In the genomic region with DNA sequence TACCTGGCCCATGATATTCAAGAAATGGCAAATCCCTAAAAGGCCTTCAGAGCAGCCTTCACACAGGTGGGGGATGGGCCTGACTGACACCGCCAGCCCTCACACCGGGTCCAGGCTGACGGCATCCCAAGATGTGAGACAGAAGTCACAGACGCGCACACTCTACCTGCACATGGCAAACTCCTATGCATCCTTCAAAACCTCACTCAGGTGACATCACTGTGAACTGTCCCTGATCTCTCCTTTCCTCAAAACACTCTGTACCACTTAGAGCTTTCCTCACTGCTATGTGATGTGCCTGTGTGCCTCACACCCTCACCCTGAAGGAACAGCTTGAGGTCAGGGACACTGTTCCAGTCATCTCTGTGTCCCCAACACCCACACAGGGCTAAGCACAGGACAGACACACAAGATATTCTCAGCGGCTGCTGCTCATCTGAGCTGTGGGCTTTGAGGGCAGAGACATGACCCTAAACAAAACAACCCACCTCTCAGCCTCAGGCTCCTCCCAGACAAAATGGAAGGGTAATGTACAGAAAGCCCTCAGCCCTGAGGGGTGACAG, we compare ENCODE assay signal across 9 cellular contexts. TPM values are rescaled to one million over a fixed set of nuclear protein-coding genes. Genes with fewer than 3 reads are reported as not detected.
DNase-seq lines count a peak whose midpoint lies in the region; ATAC-seq and TF ChIP-seq lines count a peak whose summit lies in the region.
"Had no signal": no experiment of that assay in that cellular context is flagged by ENCODE, and none has a peak within 500 bp of the region (broad histone marks: within the 10 kb centered on the region; RNA-seq: fewer than 3 reads in every experiment).

No MANE protein-coding gene starts in this region.

- H3K27ac Mint-ChIP-seq in CD4-positive, CD25-positive, alpha-beta regulatory T cell, result peak overlapping the region; percentile 97
- peak overlapping the region; percentile 17 for H3K27ac Mint-ChIP-seq in osteocyte (ENCODE audit: unreplicated experiment)

- intact Hi-C loops in sciatic nerve (cut with DNase I), result no loop called here

- H3K27ac ChIP-seq in CD4-positive, CD25-positive, alpha-beta regulatory T cell (ENCODE audit: insufficient read depth, low read length, poor library complexity, severe bottlenecking), result peak overlapping the region; percentile 86
- peak overlapping the region; percentile 51 for H3K27ac ChIP-seq in SJSA1
- H3K27ac ChIP-seq in caudate nucleus (ENCODE audit: low read depth, low read length), result peak overlapping the region; percentile 86

- no peaks in the 10 kb centered on the region for H3K27me3 ChIP-seq in CD4-positive, CD25-positive, alpha-beta regulatory T cell (ENCODE audit: control insufficient read depth, insufficient read depth, low read length)
- no peaks in the 10 kb centered on the region for H3K27me3 ChIP-seq in SJSA1 (replicated peaks)
- H3K27me3 ChIP-seq: transverse colon had no signal

- no peaks in the 10 kb centered on the region for H3K9me3 Mint-ChIP-seq in CD4-positive, CD25-positive, alpha-beta regulatory T cell
- no peaks in the 10 kb centered on the region for H3K9me3 Mint-ChIP-seq in osteocyte (ENCODE audit: unreplicated experiment)

- H3K9me3 ChIP-seq in CD4-positive, CD25-positive, alpha-beta regulatory T cell (ENCODE audit: control insufficient read depth in 2 of 2, low read length in 2 of 2), result no peaks in the 10 kb centered on the region
- H3K9me3 ChIP-seq in SJSA1 (replicated peaks), result peaks cover 3% of the 10 kb centered on the region; the same call in 1 of the 2 replicates
- H3K9me3 ChIP-seq: transverse colon had no signal

- no peak for ATAC-seq in CD4-positive, CD25-positive, alpha-beta regulatory T cell (ENCODE audit: low read depth in 2 of 2)
- ATAC-seq in sciatic nerve (no peak), GM21619 (IDR thresholded peaks at IDR 0.05; ENCODE audit: unreplicated experiment) (no peak)
- no peak for ATAC-seq in activated CD4-positive, CD25-positive, alpha-beta regulatory T cell treated with anti-CD3 and anti-CD28 coated beads, Interleukin-2, amount 50 U/mL, for 24 hours

- peak overlapping the region; percentile 67 for H3K4me3 ChIP-seq in CD4-positive, CD25-positive, alpha-beta regulatory T cell (ENCODE audit: low read depth, low read length)
- no peak overlapping the region for H3K4me3 ChIP-seq in SJSA1
- H3K4me3 ChIP-seq: transverse colon had no signal

- H3K36me3 ChIP-seq in CD4-positive, CD25-positive, alpha-beta regulatory T cell (ENCODE audit: control insufficient read depth, insufficient read depth, low read length), result peaks cover 11% of the 10 kb centered on the region
- peaks cover 4% of the 10 kb centered on the region; the same call in 1 of the 2 replicates for H3K36me3 ChIP-seq in SJSA1
- H3K36me3 ChIP-seq: transverse colon had no signal

- peak in 1 of 3 donors; percentile 13 for DNase-seq in CD4-positive, CD25-positive, alpha-beta regulatory T cell
- DNase-seq in SJSA1 (ENCODE audit: low read depth in 1 of 2, low spot score in 2 of 2) (no peak), caudate nucleus (lab: John Stamatoyannopoulos, UW) (no peak), osteocyte (ENCODE audit: extremely low spot score, unreplicated experiment) (no peak), NCI-H2107 (lab: John Stamatoyannopoulos, UW) (no peak), sciatic nerve (ENCODE audit: low spot score) (no peak)
- DNase-seq: transverse colon had no signal

- H3K4me1 ChIP-seq in CD4-positive, CD25-positive, alpha-beta regulatory T cell (ENCODE audit: control insufficient read depth, insufficient read depth, low read length, poor library complexity, severe bottlenecking), result peaks cover 67% of the 10 kb centered on the region
- peaks cover 77% of the 10 kb centered on the region for H3K4me1 ChIP-seq in SJSA1 (replicated peaks)

- no peaks in the 10 kb centered on the region for H3K27me3 Mint-ChIP-seq in CD4-positive, CD25-positive, alpha-beta regulatory T cell
- no peaks in the 10 kb centered on the region for H3K27me3 Mint-ChIP-seq in osteocyte (ENCODE audit: unreplicated experiment)

- no peak for TF ChIP-seq CTCF in osteocyte (IDR thresholded peaks at IDR 0.05)

- H3K4me1 Mint-ChIP-seq in CD4-positive, CD25-positive, alpha-beta regulatory T cell, result peaks cover 3 to 84% (median 44%) of the 10 kb centered on the region in 4 donors
- H3K4me1 Mint-ChIP-seq in osteocyte (ENCODE audit: unreplicated experiment), result peaks cover 74% of the 10 kb centered on the region

- peak overlapping the region; percentile 93 to 100 (median 95) for H3K4me3 Mint-ChIP-seq in CD4-positive, CD25-positive, alpha-beta regulatory T cell
- no peak overlapping the region for H3K4me3 Mint-ChIP-seq in osteocyte (ENCODE audit: unreplicated experiment)

- peaks cover 4% of the 10 kb centered on the region for H3K36me3 Mint-ChIP-seq in CD4-positive, CD25-positive, alpha-beta regulatory T cell
- H3K36me3 Mint-ChIP-seq in osteocyte (ENCODE audit: unreplicated experiment), result no peaks in the 10 kb centered on the region

RNA-seq across cellular contexts. Expression of a gene that starts 27.5 kb away (rescaled TPM):
- total RNA-seq in CD4-positive, CD25-positive, alpha-beta regulatory T cell, result 204 TPM
- polyA plus RNA-seq in CD4-positive, CD25-positive, alpha-beta regulatory T cell, result 100 to 1,000 TPM; 131 to 228 (median 157) TPM
- 68.6 and 76.5 TPM in 2 replicates for total RNA-seq in SJSA1 (2014; rRNA removed; shearing (Covaris generic))
- total RNA-seq in osteocyte, result 101 TPM in 2 replicates
- total RNA-seq in sciatic nerve, result 62.8 TPM
